Comparison of ENCODE assay signal across 18 cellular contexts in genomic region chr11:44716256-44716655, GRCh38. TPM values are rescaled to one million over a fixed set of nuclear protein-coding genes. Genes with fewer than 3 reads are reported as not detected.
"Had no signal": no experiment of that assay in that cellular context is flagged by ENCODE, and none has a peak within 500 bp of the region (broad histone marks: within the 10 kb centered on the region; RNA-seq: fewer than 3 reads in every experiment).

No MANE protein-coding gene starts in this region.

- H3K36me3 Mint-ChIP-seq: naive thymus-derived CD4-positive, alpha-beta T cell; stimulated activated effector memory CD8-positive, alpha-beta T cell treated with anti-CD3 and anti-CD28 coated beads, Interleukin-12 subunit alpha, Interleukin-12 subunit beta, amount 100 ng/mL, for 72 hours had no signal

- H3K9me3 Mint-ChIP-seq: stimulated activated effector memory CD8-positive, alpha-beta T cell treated with anti-CD3 and anti-CD28 coated beads, Interleukin-12 subunit alpha, Interleukin-12 subunit beta, amount 100 ng/mL, for 72 hours had no signal

- H3K4me3 Mint-ChIP-seq: naive thymus-derived CD4-positive, alpha-beta T cell; stimulated activated effector memory CD8-positive, alpha-beta T cell treated with anti-CD3 and anti-CD28 coated beads, Interleukin-12 subunit alpha, Interleukin-12 subunit beta, amount 100 ng/mL, for 72 hours had no signal

- H3K36me3 ChIP-seq: heart right ventricle, tibial artery, upper lobe of left lung, uterus had no signal

- H3K27me3 ChIP-seq: dorsolateral prefrontal cortex, heart right ventricle, tibial artery, upper lobe of left lung, uterus had no signal

- DNase-seq: cortex of kidney; dorsolateral prefrontal cortex; effector CD8-positive, alpha-beta T cell; heart right ventricle; hypothalamus; left ventricle myocardium superior; mesendoderm; naive thymus-derived CD4-positive, alpha-beta T cell; stimulated activated CD4-positive, alpha-beta T cell treated with anti-CD3 and anti-CD28 coated beads, Interleukin-4, amount 100 ng/mL, for 1 hour; stimulated activated CD8-positive, alpha-beta memory T cell treated with anti-CD3 and anti-CD28 coated beads, Interleukin-4, amount 100 ng/mL, for 48 hours; stimulated activated naive CD8-positive, alpha-beta T cell treated with anti-CD3 and anti-CD28 coated beads, Interleukin-15, Interleukin-2, amounts not matched to agents 100 U/mL and 50 U/mL, for 24 hours; tibial artery; upper lobe of left lung had no signal

- H3K27ac Mint-ChIP-seq: naive thymus-derived CD4-positive, alpha-beta T cell; stimulated activated effector memory CD8-positive, alpha-beta T cell treated with anti-CD3 and anti-CD28 coated beads, Interleukin-12 subunit alpha, Interleukin-12 subunit beta, amount 100 ng/mL, for 72 hours had no signal

- H3K9me3 ChIP-seq: upper lobe of left lung, uterus had no signal

- H3K27ac ChIP-seq: dorsolateral prefrontal cortex, heart right ventricle, tibial artery, upper lobe of left lung had no signal

- H3K4me3 ChIP-seq: dorsolateral prefrontal cortex, heart right ventricle, smooth muscle cell, tibial artery, upper lobe of left lung, uterus had no signal

- H3K4me1 ChIP-seq: heart right ventricle, tibial artery, upper lobe of left lung, uterus had no signal

- ATAC-seq: esophagus mucosa; heart right ventricle; left ventricle myocardium superior; naive thymus-derived CD4-positive, alpha-beta T cell; stimulated activated effector memory CD8-positive, alpha-beta T cell treated with anti-CD3 and anti-CD28 coated beads, Interleukin-12 subunit alpha, Interleukin-12 subunit beta, amount 100 ng/mL, for 72 hours; stimulated activated naive CD8-positive, alpha-beta T cell treated with anti-CD3 and anti-CD28 coated beads, Interleukin-15, Interleukin-2, amounts not matched to agents 100 U/mL and 50 U/mL, for 24 hours had no signal

RNA-seq across cellular contexts. Expression of gene TSPAN18, which starts 10.5 kb away (rescaled TPM):
- total RNA-seq: fibroblast of lung had no signal
